In the genomic region with DNA sequence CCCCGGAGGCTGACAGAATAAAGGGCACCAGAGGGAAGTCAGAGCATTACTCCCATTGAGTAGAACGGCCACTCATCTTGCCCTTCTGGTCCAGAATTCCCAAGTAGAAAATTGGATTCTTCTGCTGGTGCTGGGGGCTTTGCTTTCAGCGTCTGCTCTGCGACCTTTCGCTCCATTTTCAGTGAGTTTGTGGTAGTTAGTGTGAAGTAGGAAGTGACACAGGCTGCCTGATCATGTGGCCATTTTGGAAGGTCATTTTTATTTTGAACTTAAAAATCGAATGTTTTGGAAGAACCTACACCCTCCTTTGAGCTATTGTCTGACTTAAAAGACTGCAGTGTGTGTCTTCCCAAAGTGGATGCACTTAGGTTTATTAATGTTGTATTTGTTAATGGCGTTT, we compare ENCODE assay signal across 21 cellular contexts. TPM values are rescaled to one million over a fixed set of nuclear protein-coding genes. Genes with fewer than 3 reads are reported as not detected.
A peak's percentile ranks its signal among the peaks of the same experiment; 100 is the strongest.
DNase-seq lines count a peak whose midpoint lies in the region; ATAC-seq, FAIRE-seq and TF ChIP-seq lines count a peak whose summit lies in the region.
"Had no signal": no experiment of that assay in that cellular context is flagged by ENCODE, and none has a peak within 500 bp of the region (broad histone marks: within the 10 kb centered on the region; RNA-seq: fewer than 3 reads in every experiment).

No MANE protein-coding gene starts in this region.

- no peak for TF ChIP-seq CTCF in activated CD8-positive, alpha-beta T cell treated with anti-CD3 and anti-CD28 coated beads for 36 hours (IDR thresholded peaks at IDR 0.05)
- TF ChIP-seq CTCF in astrocyte (IDR thresholded peaks at IDR 0.05; ENCODE audit: insufficient read depth, low read depth, low read length) = no peak
- TF ChIP-seq CTCF in type B pancreatic cell (conservative IDR thresholded peaks at IDR 0.05) = no peak

- H3K4me3 ChIP-seq in astrocyte (ENCODE audit: insufficient read depth, low read depth, low read length) = no peak overlapping the region
- H3K4me3 ChIP-seq: A549, Peyer's patch had no signal

- no peak for ATAC-seq in activated CD8-positive, alpha-beta T cell treated with anti-CD3 and anti-CD28 coated beads for 36 hours
- no peak for ATAC-seq in activated CD8-positive, alpha-beta T cell treated with anti-CD3 and anti-CD28 coated beads, Interleukin-2, amount 10 ng/mL, durations not matched to agents 7 days and 5 days
- no peak for ATAC-seq in memory B cell (ENCODE audit: low read depth)
- ATAC-seq in GM18868 (IDR thresholded peaks at IDR 0.05; ENCODE audit: unreplicated experiment) = no peak
- ATAC-seq: A549, HepG2 had no signal

- DNase-seq in activated CD8-positive, alpha-beta T cell treated with anti-CD3 and anti-CD28 coated beads for 36 hours = no peak
- DNase-seq in activated CD8-positive, alpha-beta T cell treated with anti-CD3 and anti-CD28 coated beads, Interleukin-2, amount 10 ng/mL, durations not matched to agents 7 days and 5 days = no peak
- DNase-seq in astrocyte (ENCODE audit: low read depth) (no peak), memory B cell (ENCODE audit: low spot score in 2 of 2) (no peak), type B pancreatic cell (ENCODE audit: extremely low spot score, unreplicated experiment) (no peak), NCI-H2227 treated with DMSO at 0.1 percent for 48 hours (lab: John Stamatoyannopoulos, UW) (no peak)
- no peak for DNase-seq in activated naive CD8-positive, alpha-beta T cell treated with anti-CD3 and anti-CD28 coated beads for 36 hours
- DNase-seq: C1 segment of cervical spinal cord, EL, GOT3, NCI-H1105, NCI-H1694 treated with DMSO at 0.1 percent for 48 hours, NCI-H2107, NCI-H226, NCI-H524 treated with DMSO at 0.1 percent for 48 hours, Peyer's patch, Right ventricle myocardium superior had no signal

- peaks cover 71% of the 10 kb centered on the region for H4K20me1 ChIP-seq in astrocyte (ENCODE audit: insufficient read depth, low read length)

- H3K4me2 ChIP-seq in astrocyte (ENCODE audit: low read length) = no peak overlapping the region
- H3K4me2 ChIP-seq: A549, KMS-11 had no signal

- peaks cover 93% of the 10 kb centered on the region for H3K79me2 ChIP-seq in astrocyte (ENCODE audit: insufficient read depth, low read length)

- H3K36me3 ChIP-seq in astrocyte (ENCODE audit: insufficient read depth, low read length) = no peaks in the 10 kb centered on the region

- H3K27ac ChIP-seq in astrocyte (ENCODE audit: low read depth, low read length) = no peak overlapping the region
- H3K27ac ChIP-seq: A549, KMS-11 had no signal

- H3K4me1 ChIP-seq in astrocyte (ENCODE audit: insufficient read depth, low read length) = no peaks in the 10 kb centered on the region

- no peak overlapping the region for H3K4me3 Mint-ChIP-seq in activated CD8-positive, alpha-beta T cell treated with anti-CD3 and anti-CD28 coated beads for 36 hours
- no peak overlapping the region for H3K4me3 Mint-ChIP-seq in activated CD8-positive, alpha-beta T cell treated with anti-CD3 and anti-CD28 coated beads, Interleukin-2, amount 10 ng/mL, durations not matched to agents 7 days and 5 days
- peak overlapping the region; percentile 4 for H3K4me3 Mint-ChIP-seq in astrocyte (ENCODE audit: unreplicated experiment)
- H3K4me3 Mint-ChIP-seq in memory B cell = no peak overlapping the region
- no peak overlapping the region for H3K4me3 Mint-ChIP-seq in type B pancreatic cell
- no peak overlapping the region for H3K4me3 Mint-ChIP-seq in activated naive CD8-positive, alpha-beta T cell treated with anti-CD3 and anti-CD28 coated beads for 36 hours

- no peaks in the 10 kb centered on the region for H3K9me3 ChIP-seq in astrocyte (ENCODE audit: insufficient read depth, low read depth, low read length)
- H3K9me3 ChIP-seq: A549, Peyer's patch had no signal

- H3K27ac Mint-ChIP-seq in activated CD8-positive, alpha-beta T cell treated with anti-CD3 and anti-CD28 coated beads for 36 hours = peak overlapping the region; percentile 14
- H3K27ac Mint-ChIP-seq in activated CD8-positive, alpha-beta T cell treated with anti-CD3 and anti-CD28 coated beads, Interleukin-2, amount 10 ng/mL, durations not matched to agents 7 days and 5 days = no peak overlapping the region
- H3K27ac Mint-ChIP-seq in astrocyte (ENCODE audit: unreplicated experiment) (no peak overlapping the region), memory B cell (peak overlapping the region; percentile 53), type B pancreatic cell (peak overlapping the region; percentile 37)
- no peak overlapping the region for H3K27ac Mint-ChIP-seq in activated naive CD8-positive, alpha-beta T cell treated with anti-CD3 and anti-CD28 coated beads for 36 hours

- no peak overlapping the region for H2AFZ ChIP-seq in astrocyte (ENCODE audit: low read depth, low read length)

- FAIRE-seq in astrocyte (lab: Jason Lieb, UNC) = no peak

- H3K27me3 ChIP-seq in astrocyte (ENCODE audit: insufficient read depth, low read length) = no peaks in the 10 kb centered on the region
- H3K27me3 ChIP-seq: Peyer's patch had no signal

- intact Hi-C loops in activated CD8-positive, alpha-beta T cell treated with anti-CD3 and anti-CD28 coated beads for 36 hours (cut with micrococcal nuclease) = no loop called here

- peaks cover 49% of the 10 kb centered on the region for H3K4me1 Mint-ChIP-seq in activated CD8-positive, alpha-beta T cell treated with anti-CD3 and anti-CD28 coated beads for 36 hours (ENCODE audit: low read depth)
- peaks cover 27% of the 10 kb centered on the region for H3K4me1 Mint-ChIP-seq in activated CD8-positive, alpha-beta T cell treated with anti-CD3 and anti-CD28 coated beads, Interleukin-2, amount 10 ng/mL, durations not matched to agents 7 days and 5 days (ENCODE audit: low read depth)
- peaks cover 4% of the 10 kb centered on the region for H3K4me1 Mint-ChIP-seq in astrocyte (ENCODE audit: low read depth, unreplicated experiment)
- H3K4me1 Mint-ChIP-seq in memory B cell = peaks cover 36% of the 10 kb centered on the region
- H3K4me1 Mint-ChIP-seq in type B pancreatic cell (ENCODE audit: unreplicated experiment) = peaks cover 34% of the 10 kb centered on the region
- peaks cover 37% of the 10 kb centered on the region for H3K4me1 Mint-ChIP-seq in activated naive CD8-positive, alpha-beta T cell treated with anti-CD3 and anti-CD28 coated beads for 36 hours

- CTCF ChIA-PET in activated CD8-positive, alpha-beta T cell treated with anti-CD3 and anti-CD28 coated beads for 36 hours (lab: Charles Lee) = interaction anchor here (1.0 kb wide), 1 partner anchor 56 kb away, joined by 3 read pairs; no protein-coding TSS in a partner anchor
- CTCF ChIA-PET in activated CD8-positive, alpha-beta T cell treated with anti-CD3 and anti-CD28 coated beads, Interleukin-2, amount 10 ng/mL, durations not matched to agents 7 days and 5 days (lab: Charles Lee) = interaction anchor here (3.4 kb wide), 1 partner anchor 56 kb away, joined by 14 read pairs; no protein-coding TSS in a partner anchor

- no peaks in the 10 kb centered on the region for H3K27me3 Mint-ChIP-seq in activated CD8-positive, alpha-beta T cell treated with anti-CD3 and anti-CD28 coated beads for 36 hours
- H3K27me3 Mint-ChIP-seq in activated CD8-positive, alpha-beta T cell treated with anti-CD3 and anti-CD28 coated beads, Interleukin-2, amount 10 ng/mL, durations not matched to agents 7 days and 5 days (ENCODE audit: low read depth) = no peaks in the 10 kb centered on the region
- no peaks in the 10 kb centered on the region for H3K27me3 Mint-ChIP-seq in astrocyte (ENCODE audit: low read depth, unreplicated experiment)
- no peaks in the 10 kb centered on the region for H3K27me3 Mint-ChIP-seq in memory B cell
- no peaks in the 10 kb centered on the region for H3K27me3 Mint-ChIP-seq in type B pancreatic cell
- no peaks in the 10 kb centered on the region for H3K27me3 Mint-ChIP-seq in activated naive CD8-positive, alpha-beta T cell treated with anti-CD3 and anti-CD28 coated beads for 36 hours

- H3K9ac ChIP-seq in astrocyte (ENCODE audit: low read length) = no peak overlapping the region
- H3K9ac ChIP-seq: KMS-11 had no signal

- POLR2A ChIA-PET in activated CD8-positive, alpha-beta T cell treated with anti-CD3 and anti-CD28 coated beads for 36 hours (lab: Charles Lee) = interaction anchor here (1.4 kb wide), 1 partner anchor 56 kb away, joined by 3 read pairs; a partner anchor contains a TSS
- POLR2A ChIA-PET in activated CD8-positive, alpha-beta T cell treated with anti-CD3 and anti-CD28 coated beads, Interleukin-2, amount 10 ng/mL, durations not matched to agents 7 days and 5 days (lab: Charles Lee) = no interaction called here

- no peaks in the 10 kb centered on the region for H3K9me3 Mint-ChIP-seq in activated CD8-positive, alpha-beta T cell treated with anti-CD3 and anti-CD28 coated beads for 36 hours
- no peaks in the 10 kb centered on the region for H3K9me3 Mint-ChIP-seq in activated CD8-positive, alpha-beta T cell treated with anti-CD3 and anti-CD28 coated beads, Interleukin-2, amount 10 ng/mL, durations not matched to agents 7 days and 5 days (ENCODE audit: insufficient read depth)
- peaks cover 2% of the 10 kb centered on the region for H3K9me3 Mint-ChIP-seq in astrocyte (ENCODE audit: unreplicated experiment)
- H3K9me3 Mint-ChIP-seq in memory B cell = no peaks in the 10 kb centered on the region
- H3K9me3 Mint-ChIP-seq in type B pancreatic cell = no peaks in the 10 kb centered on the region
- H3K9me3 Mint-ChIP-seq in activated naive CD8-positive, alpha-beta T cell treated with anti-CD3 and anti-CD28 coated beads for 36 hours = no peaks in the 10 kb centered on the region

- H3K36me3 Mint-ChIP-seq in activated CD8-positive, alpha-beta T cell treated with anti-CD3 and anti-CD28 coated beads for 36 hours (ENCODE audit: low read depth) = peaks cover 28% of the 10 kb centered on the region
- H3K36me3 Mint-ChIP-seq in activated CD8-positive, alpha-beta T cell treated with anti-CD3 and anti-CD28 coated beads, Interleukin-2, amount 10 ng/mL, durations not matched to agents 7 days and 5 days (ENCODE audit: low read depth) = peaks cover 29% of the 10 kb centered on the region
- H3K36me3 Mint-ChIP-seq in astrocyte (ENCODE audit: low read depth, unreplicated experiment) (peaks cover 17% of the 10 kb centered on the region), memory B cell (peaks cover 18% of the 10 kb centered on the region), type B pancreatic cell (peaks cover 31% of the 10 kb centered on the region)
- H3K36me3 Mint-ChIP-seq in activated naive CD8-positive, alpha-beta T cell treated with anti-CD3 and anti-CD28 coated beads for 36 hours = peaks cover 32% of the 10 kb centered on the region

RNA-seq across cellular contexts. Expression of a gene that starts 56.7 kb away (rescaled TPM):
- 10 to 100 TPM; 32.8 to 36.4 TPM for total RNA-seq in activated CD8-positive, alpha-beta T cell treated with anti-CD3 and anti-CD28 coated beads for 36 hours
- 10 to 100 TPM; 35.1 to 36.5 TPM for total RNA-seq in activated CD8-positive, alpha-beta T cell treated with anti-CD3 and anti-CD28 coated beads, Interleukin-2, amount 10 ng/mL, durations not matched to agents 7 days and 5 days
- total RNA-seq in astrocyte (29.6 and 29.7 TPM in 2 replicates), type B pancreatic cell (ENCODE audit: low replicate concordance) (42.1 and 46.7 TPM in 2 replicates)
- total RNA-seq in activated naive CD8-positive, alpha-beta T cell treated with anti-CD3 and anti-CD28 coated beads for 36 hours = 10 to 100 TPM; 46.1 to 46.5 TPM

RNA-seq across cellular contexts. Expression of a gene that starts 58.6 kb away (rescaled TPM):
- total RNA-seq in activated CD8-positive, alpha-beta T cell treated with anti-CD3 and anti-CD28 coated beads for 36 hours = 100 to 1,000 TPM; 121 to 125 TPM
- total RNA-seq in activated CD8-positive, alpha-beta T cell treated with anti-CD3 and anti-CD28 coated beads, Interleukin-2, amount 10 ng/mL, durations not matched to agents 7 days and 5 days = 100 to 1,000 TPM; 139 to 141 TPM
- 57.7 and 61.7 TPM in 2 replicates for total RNA-seq in astrocyte
- 72.5 and 89.4 TPM in 2 replicates for total RNA-seq in type B pancreatic cell (ENCODE audit: low replicate concordance)
- total RNA-seq in activated naive CD8-positive, alpha-beta T cell treated with anti-CD3 and anti-CD28 coated beads for 36 hours = 100 to 1,000 TPM; 121 TPM

Comparison
In these comparisons a context has a peak if more than half of its experiments do, and no peak if none do; other contexts are left out.
1. H3K27ac Mint-ChIP-seq: peak in activated CD8-positive, alpha-beta T cell treated with anti-CD3 and anti-CD28 coated beads for 36 hours (single experiment), memory B cell (single experiment) and type B pancreatic cell (single experiment); none in activated CD8-positive, alpha-beta T cell treated with anti-CD3 and anti-CD28 coated beads, Interleukin-2, amount 10 ng/mL, durations not matched to agents 7 days and 5 days (single experiment), astrocyte (single experiment) and activated naive CD8-positive, alpha-beta T cell treated with anti-CD3 and anti-CD28 coated beads for 36 hours (single experiment).